15 cellular contexts compared by ENCODE assay signal in genomic region chr17:53626286-53626685, GRCh38.
DNase-seq lines count a peak whose midpoint lies in the region; ATAC-seq and TF ChIP-seq lines count a peak whose summit lies in the region.
"Had no signal": no experiment of that assay in that cellular context is flagged by ENCODE, and none has a peak within 500 bp of the region (broad histone marks: within the 10 kb centered on the region; RNA-seq: fewer than 3 reads in every experiment).

No MANE protein-coding gene starts in this region.

- H3K9me3 Mint-ChIP-seq in HFFc6: peaks cover 4% of the 10 kb centered on the region; the same call in 1 of the 2 replicates
- H3K9me3 Mint-ChIP-seq: activated CD4-positive, alpha-beta T cell treated with anti-CD3 and anti-CD28 coated beads, Interleukin-2, amount 10 ng/mL, durations not matched to agents 7 days and 5 days had no signal

- H3K4me3 ChIP-seq in fibroblast of the aortic adventitia (ENCODE audit: low read depth, low read length) (no peak overlapping the region), lower lobe of right lung (no peak overlapping the region), upper lobe of right lung (no peak overlapping the region)
- H3K4me3 ChIP-seq: gastrocnemius medialis, left ventricle myocardium inferior had no signal

- intact Hi-C loops in lower lobe of right lung (cut with DNase I) (no loop called here), upper lobe of right lung (cut with DNase I) (no loop called here)

- no peaks in the 10 kb centered on the region for H3K36me3 Mint-ChIP-seq in HFFc6 (ENCODE audit: low read depth)

- ATAC-seq in lower lobe of right lung: no peak
- ATAC-seq in upper lobe of right lung: no peak

- H3K27me3 Mint-ChIP-seq in HFFc6 (ENCODE audit: insufficient read depth): no peaks in the 10 kb centered on the region; the same call in 1 of the 2 replicates
- H3K27me3 Mint-ChIP-seq: activated CD4-positive, alpha-beta T cell treated with anti-CD3 and anti-CD28 coated beads, Interleukin-2, amount 10 ng/mL, durations not matched to agents 7 days and 5 days had no signal

- no peak overlapping the region for H3K4me3 Mint-ChIP-seq in HFFc6
- H3K4me3 Mint-ChIP-seq: activated CD4-positive, alpha-beta T cell treated with anti-CD3 and anti-CD28 coated beads, Interleukin-2, amount 10 ng/mL, durations not matched to agents 7 days and 5 days had no signal

- H3K27ac ChIP-seq in lower lobe of right lung (no peak overlapping the region), upper lobe of right lung (no peak overlapping the region)
- H3K27ac ChIP-seq: gastrocnemius medialis, left ventricle myocardium inferior, neutrophil had no signal

- H3K36me3 ChIP-seq in lower lobe of right lung: no peaks in the 10 kb centered on the region
- H3K36me3 ChIP-seq in upper lobe of right lung: no peaks in the 10 kb centered on the region
- H3K36me3 ChIP-seq: gastrocnemius medialis, left ventricle myocardium inferior, neutrophil had no signal

- H3K27ac Mint-ChIP-seq in HFFc6: no peak overlapping the region
- H3K27ac Mint-ChIP-seq: activated CD4-positive, alpha-beta T cell treated with anti-CD3 and anti-CD28 coated beads, Interleukin-2, amount 10 ng/mL, durations not matched to agents 7 days and 5 days had no signal

- peak; percentile 86 for DNase-seq in A172 (ENCODE audit: low spot score)
- peak; percentile 11 for DNase-seq in HFFc6
- peak; percentile 6 to 48 for DNase-seq in SW 1271 (lab: John Stamatoyannopoulos, UW)
- peak; percentile 56 for DNase-seq in fibroblast of the aortic adventitia (ENCODE audit: low read depth)
- no peak for DNase-seq in lower lobe of right lung
- DNase-seq in NCI-H345 treated with DMSO at 0.1 percent for 48 hours (lab: John Stamatoyannopoulos, UW; ENCODE audit: unreplicated experiment): no peak
- DNase-seq in upper lobe of right lung: no peak
- DNase-seq in anterior cingulate cortex (lab: John Stamatoyannopoulos, UW): no peak
- DNase-seq: activated CD4-positive, alpha-beta T cell treated with anti-CD3 and anti-CD28 coated beads, Interleukin-2, amount 10 ng/mL, durations not matched to agents 7 days and 5 days; activated effector memory CD4-positive, alpha-beta T cell treated with Interleukin-2 at 50 U/mL for 16 hours; DND-41; gastrocnemius medialis; left ventricle myocardium inferior; T-helper 1 cell had no signal

- no peaks in the 10 kb centered on the region for H3K4me1 ChIP-seq in lower lobe of right lung
- H3K4me1 ChIP-seq in upper lobe of right lung: no peaks in the 10 kb centered on the region
- H3K4me1 ChIP-seq: gastrocnemius medialis, left ventricle myocardium inferior had no signal

- H3K4me1 Mint-ChIP-seq in HFFc6 (ENCODE audit: low read depth): no peaks in the 10 kb centered on the region
- H3K4me1 Mint-ChIP-seq: activated CD4-positive, alpha-beta T cell treated with anti-CD3 and anti-CD28 coated beads, Interleukin-2, amount 10 ng/mL, durations not matched to agents 7 days and 5 days had no signal

- H3K9me3 ChIP-seq in lower lobe of right lung: no peaks in the 10 kb centered on the region
- H3K9me3 ChIP-seq in upper lobe of right lung: no peaks in the 10 kb centered on the region
- H3K9me3 ChIP-seq: gastrocnemius medialis, left ventricle myocardium inferior, neutrophil had no signal

- no peak for TF ChIP-seq CTCF in HFFc6 (IDR thresholded peaks at IDR 0.05)
- TF ChIP-seq CTCF in fibroblast of the aortic adventitia (IDR thresholded peaks at IDR 0.05; ENCODE audit: insufficient read depth, low read length): no peak
- no peak for TF ChIP-seq CTCF in lower lobe of right lung (IDR thresholded peaks at IDR 0.05)
- no peak for TF ChIP-seq CTCF in upper lobe of right lung (IDR thresholded peaks at IDR 0.05)

- H3K27me3 ChIP-seq in lower lobe of right lung (ENCODE audit: low read depth) (no peaks in the 10 kb centered on the region), upper lobe of right lung (no peaks in the 10 kb centered on the region)
- H3K27me3 ChIP-seq: gastrocnemius medialis, neutrophil had no signal

Comparison
In these comparisons a context has a peak if more than half of its experiments do, and no peak if none do; other contexts are left out.
1. DNase-seq: peak in A172 (single experiment), HFFc6 (single experiment), SW 1271 (2 of 2) and fibroblast of the aortic adventitia (single experiment); none in lower lobe of right lung (single experiment), NCI-H345 treated with DMSO at 0.1 percent for 48 hours (single experiment), upper lobe of right lung (single experiment) and anterior cingulate cortex (0 of 58).